In the genomic region with DNA sequence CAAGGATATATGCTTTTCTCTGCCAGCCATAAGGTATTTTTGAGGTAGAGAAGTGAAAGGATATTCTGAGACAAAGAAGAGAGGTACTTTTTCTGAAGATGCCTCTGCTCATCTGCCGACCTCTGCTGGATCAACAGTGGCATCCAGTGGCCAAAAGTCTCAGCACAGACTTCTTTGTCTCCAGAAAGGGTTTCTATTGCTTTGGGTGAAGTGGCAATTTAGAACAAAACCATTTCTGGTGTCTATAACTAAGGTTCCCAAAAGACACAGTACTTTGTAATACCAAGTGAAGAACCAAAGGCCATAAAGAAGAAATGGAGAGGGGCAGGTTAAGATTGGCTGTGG, we compare ENCODE assay signal across 8 cellular contexts.
DNase-seq lines count a peak whose midpoint lies in the region; ATAC-seq and TF ChIP-seq lines count a peak whose summit lies in the region.
"Had no signal": no experiment of that assay in that cellular context is flagged by ENCODE, and none has a peak within 500 bp of the region (broad histone marks: within the 10 kb centered on the region; RNA-seq: fewer than 3 reads in every experiment).

No MANE protein-coding gene starts in this region.

- DNase-seq in G401 (ENCODE audit: low spot score) (peak; percentile 24), immature natural killer cell (peak; percentile 3 to 24 (median 10)), NCI-H524 treated with DMSO at 0.1 percent for 48 hours (lab: John Stamatoyannopoulos, UW) (no peak)
- DNase-seq in activated CD8-positive, alpha-beta T cell treated with anti-CD3 and anti-CD28 coated beads for 36 hours, result peak; percentile 43
- DNase-seq: naive B cell had no signal

- in situ Hi-C loops in G401 (cut with HindIII; ENCODE audit: low sequenced_read_pairs), result no loop called here

- H3K4me3 Mint-ChIP-seq in activated CD8-positive, alpha-beta T cell treated with anti-CD3 and anti-CD28 coated beads for 36 hours, result no peak overlapping the region
- no peak overlapping the region for H3K4me3 Mint-ChIP-seq in immature natural killer cell
- H3K4me3 Mint-ChIP-seq: naive B cell had no signal

- H3K4me1 Mint-ChIP-seq in activated CD8-positive, alpha-beta T cell treated with anti-CD3 and anti-CD28 coated beads for 36 hours (ENCODE audit: low read depth), result peaks cover 4% of the 10 kb centered on the region
- peaks cover 0 to 3% of the 10 kb centered on the region in 2 donors for H3K4me1 Mint-ChIP-seq in immature natural killer cell
- H3K4me1 Mint-ChIP-seq: naive B cell had no signal

- CTCF ChIA-PET in activated CD8-positive, alpha-beta T cell treated with anti-CD3 and anti-CD28 coated beads for 36 hours (lab: Charles Lee), result no interaction called here

- TF ChIP-seq CTCF in LNCAP (IDR thresholded peaks at IDR 0.05), result peak; percentile 40; the same call in 1 of the 2 replicates
- TF ChIP-seq CTCF in activated CD8-positive, alpha-beta T cell treated with anti-CD3 and anti-CD28 coated beads for 36 hours (IDR thresholded peaks at IDR 0.05), result no peak

- no peaks in the 10 kb centered on the region for H3K27me3 Mint-ChIP-seq in activated CD8-positive, alpha-beta T cell treated with anti-CD3 and anti-CD28 coated beads for 36 hours
- H3K27me3 Mint-ChIP-seq in immature natural killer cell (ENCODE audit: low read depth in 3 of 3), result no peaks in the 10 kb centered on the region
- H3K27me3 Mint-ChIP-seq: naive B cell had no signal

- no peaks in the 10 kb centered on the region for H3K9me3 Mint-ChIP-seq in activated CD8-positive, alpha-beta T cell treated with anti-CD3 and anti-CD28 coated beads for 36 hours
- no peaks in the 10 kb centered on the region for H3K9me3 Mint-ChIP-seq in immature natural killer cell
- H3K9me3 Mint-ChIP-seq: naive B cell had no signal

- no peak overlapping the region for H3K27ac Mint-ChIP-seq in activated CD8-positive, alpha-beta T cell treated with anti-CD3 and anti-CD28 coated beads for 36 hours
- H3K27ac Mint-ChIP-seq in immature natural killer cell, result no peak overlapping the region

- POLR2A ChIA-PET in activated CD8-positive, alpha-beta T cell treated with anti-CD3 and anti-CD28 coated beads for 36 hours (lab: Charles Lee), result no interaction called here

- intact Hi-C loops in activated CD8-positive, alpha-beta T cell treated with anti-CD3 and anti-CD28 coated beads for 36 hours (cut with micrococcal nuclease), result no loop called here

- H3K36me3 Mint-ChIP-seq in activated CD8-positive, alpha-beta T cell treated with anti-CD3 and anti-CD28 coated beads for 36 hours (ENCODE audit: low read depth), result peaks cover 21% of the 10 kb centered on the region
- peaks cover 7 to 31% (median 7%) of the 10 kb centered on the region in 3 donors for H3K36me3 Mint-ChIP-seq in immature natural killer cell

- no peak for ATAC-seq in activated CD8-positive, alpha-beta T cell treated with anti-CD3 and anti-CD28 coated beads for 36 hours
- ATAC-seq in GM21528 (IDR thresholded peaks at IDR 0.05; ENCODE audit: low FRiP score, unreplicated experiment), result no peak
- ATAC-seq in GM21367 (IDR thresholded peaks at IDR 0.05; ENCODE audit: unreplicated experiment), result no peak
